ENCODE assay signal across 18 cellular contexts in genomic region chr17:82658796-82659452, GRCh38.
"Had no signal": no experiment of that assay in that cellular context is flagged by ENCODE, and none has a peak within 500 bp of the region (broad histone marks: within the 10 kb centered on the region; RNA-seq: fewer than 3 reads in every experiment).

No MANE protein-coding gene starts in this region.

- ATAC-seq: heart left ventricle, left lobe of liver, lower lobe of right lung had no signal

- H3K4me1 Mint-ChIP-seq: endodermal cell, nephron had no signal

- H3K4me1 ChIP-seq: lower lobe of right lung had no signal

- DNase-seq: effector CD4-positive, alpha-beta T cell; heart left ventricle; hypothalamus; lower lobe of right lung; mesenchymal stem cell; midbrain; naive B cell; small intestine; stimulated activated CD4-positive, alpha-beta T cell treated with anti-CD3 and anti-CD28 coated beads, Interleukin-12 subunit alpha, Interleukin-12 subunit beta, amount 100 ng/mL, for 4 hours; stimulated activated naive CD4-positive, alpha-beta T cell; stomach; substantia nigra; trophoblast cell had no signal

- H3K27me3 Mint-ChIP-seq: naive B cell had no signal

- H3K27me3 ChIP-seq: heart left ventricle, stomach had no signal

- H3K27ac Mint-ChIP-seq: endodermal cell, naive B cell, nephron had no signal

- H3K4me3 Mint-ChIP-seq: endodermal cell, nephron had no signal

- H3K27ac ChIP-seq: coronary artery, heart left ventricle, lower lobe of right lung, stomach, thoracic aorta had no signal

- H3K4me3 ChIP-seq: coronary artery, heart left ventricle, lower lobe of right lung, stomach, thoracic aorta had no signal

- H3K9me3 ChIP-seq: heart left ventricle, lower lobe of right lung, stomach, thoracic aorta had no signal

- H3K9me3 Mint-ChIP-seq: endodermal cell, naive B cell, nephron had no signal
